8 cellular contexts compared by ENCODE assay signal in the genomic region with DNA sequence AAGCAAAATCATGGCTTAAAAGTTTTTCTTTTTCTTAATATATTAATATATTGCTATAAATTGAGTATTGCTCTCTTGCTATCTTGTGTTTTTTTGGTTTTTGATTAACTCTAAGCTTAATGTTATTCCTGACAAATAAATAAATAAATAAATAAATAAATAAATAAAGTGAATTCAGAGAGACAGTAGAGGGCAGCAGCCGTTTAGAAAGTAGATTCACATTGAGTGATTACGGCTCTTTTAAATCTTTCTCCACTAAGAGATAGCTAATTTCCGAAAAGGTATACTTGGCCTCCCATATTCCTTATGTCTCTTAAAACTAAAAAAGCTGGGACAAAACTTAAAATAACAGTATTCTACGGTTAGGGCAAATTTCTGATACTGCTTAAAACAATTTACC. TPM values are rescaled to one million over a fixed set of nuclear protein-coding genes. Genes with fewer than 3 reads are reported as not detected.
A peak's percentile ranks its signal among the peaks of the same experiment; 100 is the strongest.
DNase-seq lines count a peak whose midpoint lies in the region; ATAC-seq, FAIRE-seq and TF ChIP-seq lines count a peak whose summit lies in the region.

No MANE protein-coding gene starts in this region.

- H4K20me1 ChIP-seq in H1 (replicated peaks in 1 of 2; ENCODE audit: control insufficient read depth in 1 of 2, insufficient read depth in 2 of 2, low read length in 2 of 2) = peaks cover 7 to 8% of the 10 kb centered on the region in 2 experiments

- no peak overlapping the region for H4K91ac ChIP-seq in H1 (replicated peaks; ENCODE audit: insufficient read length, low read length)

- CTCF ChIA-PET in H1 (lab: Charles Lee; ENCODE audit: partially characterized antibody) = interaction anchor here (0.6 to 2.8 kb wide), 23 partner anchors 9 to 332 kb away, joined by 3 to 19 read pairs (median 4); no protein-coding TSS in a partner anchor

- peak; percentile 38 to 47 for TF ChIP-seq RAD21 in H1 (IDR thresholded peaks at IDR 0.05 in 1 of 2, conservative IDR thresholded peaks at IDR 0.05 in 1 of 2; ENCODE audit: low read depth in 2 of 2, low read length in 2 of 2)

- no peak overlapping the region for H3K27ac ChIP-seq in H1 (ENCODE audit: low read depth, low read length)

- H2BK12ac ChIP-seq in H1 (ENCODE audit: low read depth, low read length) = no peak overlapping the region

- no peak overlapping the region for H4K5ac ChIP-seq in H1 (ENCODE audit: insufficient read length, low read depth, low read length)

- H2AFZ ChIP-seq in H1 (ENCODE audit: low read length) = no peak overlapping the region

- no peak overlapping the region for H2BK15ac ChIP-seq in H1 (ENCODE audit: low read length)

- no peak overlapping the region for H3K9ac ChIP-seq in H1 (replicated peaks in 1 of 4; ENCODE audit: extremely low read depth in 1 of 4, low read depth in 3 of 4, low read length in 3 of 4)

- H3K27me3 ChIP-seq in H1 (replicated peaks in 1 of 4; ENCODE audit: control insufficient read depth in 3 of 4, extremely low read depth in 1 of 4, insufficient read depth in 3 of 4, low read length in 3 of 4) = no peaks in the 10 kb centered on the region

- H2AK5ac ChIP-seq in H1 (ENCODE audit: low read depth, low read length) = no peak overlapping the region

- no peak overlapping the region for H3K4ac ChIP-seq in H1 (replicated peaks; ENCODE audit: insufficient read length, low read depth, low read length)

- no peak overlapping the region for H3K23ac ChIP-seq in H1 (ENCODE audit: insufficient read length)

- no peaks in the 10 kb centered on the region for H3K23me2 ChIP-seq in H1 (ENCODE audit: low read depth, low read length)

- WGBS in H1 (ENCODE audit: extremely low coverage in 1 of 2, insufficient coverage in 1 of 2, insufficient read length in 1 of 2, insufficient replicate concordance in 2 of 2, low coverage in 1 of 2, low lambda C conversion rate in 2 of 2, missing lambda C conversion rate in 1 of 2), 2 experiments = 91% methylated on average over 4 of the region's 4 CpGs; no CpG with 5 or more reads in 1 of the 2 experiments
- 30 to 44% methylated on average over 4 of the region's 4 CpGs for WGBS in lower leg skin, 2 donors

- TF ChIP-seq EP300 in H1 (IDR thresholded peaks at IDR 0.05; ENCODE audit: borderline replicate concordance in 1 of 2, low read depth in 2 of 2, low read length in 2 of 2) = no peak

- H3K27ac Mint-ChIP-seq in osteocyte (ENCODE audit: unreplicated experiment) = no peak overlapping the region
- no peak overlapping the region for H3K27ac Mint-ChIP-seq in stimulated activated memory B cell treated with anti-CD40 and anti-IgM and Interleukin-4, amounts not matched to agents 10 μg/mL and 1 μg/mL and 100 μg/mL, for 72 hours

- no peaks in the 10 kb centered on the region for H3K9me3 Mint-ChIP-seq in osteocyte (ENCODE audit: unreplicated experiment)
- peaks cover under 1% of the 10 kb centered on the region for H3K9me3 Mint-ChIP-seq in stimulated activated memory B cell treated with anti-CD40 and anti-IgM and Interleukin-4, amounts not matched to agents 10 μg/mL and 1 μg/mL and 100 μg/mL, for 72 hours

- intact Hi-C loops in lower leg skin (cut with DNase I; ENCODE audit: low total_unique reads) = loop anchor here (5.0 kb wide), 1 partner anchor 330 kb away; no protein-coding TSS in a partner anchor

- TF ChIP-seq CTCF in H1 (IDR thresholded peaks at IDR 0.05; ENCODE audit: control extremely low read depth in 1 of 3, insufficient read depth in 1 of 3, low read depth in 1 of 3, low read length in 3 of 3) (no peak; a peak in 1 of 4 replicates), osteocyte (IDR thresholded peaks at IDR 0.05) (peak; percentile 62), lower leg skin (IDR thresholded peaks at IDR 0.05) (no peak)

- no peak overlapping the region for H3K4me2 ChIP-seq in H1 (ENCODE audit: insufficient read depth in 1 of 2, low read depth in 2 of 2, low read length in 2 of 2)

- POLR2A ChIA-PET in H1 (lab: Charles Lee; ENCODE audit: partially characterized antibody) = interaction anchor here (0.6 to 1.8 kb wide), 6 partner anchors 11 to 205 kb away, joined by 3 to 6 read pairs (median 4); no protein-coding TSS in a partner anchor

- H3K4me1 ChIP-seq in H1 (replicated peaks in 1 of 4; ENCODE audit: control insufficient read depth in 3 of 4, insufficient read depth in 4 of 4, low read length in 3 of 4) = no peaks in the 10 kb centered on the region

- no peak for FAIRE-seq in H1 (lab: Jason Lieb, UNC)

- peaks cover 3% of the 10 kb centered on the region; the same call in 1 of the 2 replicates for H3K79me1 ChIP-seq in H1 (ENCODE audit: low read depth, low read length)

- no peak overlapping the region for H2BK5ac ChIP-seq in H1 (ENCODE audit: low read depth, low read length)

- no peak overlapping the region for H3K4me3 Mint-ChIP-seq in osteocyte (ENCODE audit: unreplicated experiment)
- H3K4me3 Mint-ChIP-seq in stimulated activated memory B cell treated with anti-CD40 and anti-IgM and Interleukin-4, amounts not matched to agents 10 μg/mL and 1 μg/mL and 100 μg/mL, for 72 hours = no peak overlapping the region

- H3K18ac ChIP-seq in H1 (ENCODE audit: extremely low read depth, low read length) = no peak overlapping the region

- peaks cover 0 to 14% of the 10 kb centered on the region in 2 experiments; a peak in 1 of 4 replicates for H3K9me3 ChIP-seq in H1 (ENCODE audit: insufficient read depth in 2 of 2, low read depth in 1 of 2, low read length in 1 of 2)

- no peak overlapping the region for H3K56ac ChIP-seq in H1 (replicated peaks; ENCODE audit: insufficient read length, low read depth, low read length)

- H4K8ac ChIP-seq in H1 (ENCODE audit: extremely low read depth, insufficient read depth, low read length) = no peak overlapping the region

- no peak overlapping the region for H3K14ac ChIP-seq in H1 (ENCODE audit: insufficient read length)

- no peak for TF ChIP-seq POLR2A in H1 (IDR thresholded peaks at IDR 0.05; ENCODE audit: control extremely low read depth in 1 of 2, low read depth in 2 of 2, low read length in 2 of 2)
- no peak for TF ChIP-seq POLR2A in lower leg skin (IDR thresholded peaks at IDR 0.05)

- H3K4me3 ChIP-seq in H1 (ENCODE audit: extremely low read depth in 1 of 4, insufficient read depth in 2 of 4, low read depth in 3 of 4, low read length in 4 of 4) (no peak overlapping the region), lower leg skin (ENCODE audit: low read depth, poor library complexity, severe bottlenecking) (no peak overlapping the region)

- ATAC-seq in stimulated activated memory B cell treated with anti-CD40 and anti-IgM and Interleukin-4, amounts not matched to agents 10 μg/mL and 1 μg/mL and 100 μg/mL, for 72 hours = no peak

- H3K36me3 Mint-ChIP-seq in osteocyte (ENCODE audit: unreplicated experiment) = peaks cover 4% of the 10 kb centered on the region
- peaks cover 20% of the 10 kb centered on the region for H3K36me3 Mint-ChIP-seq in stimulated activated memory B cell treated with anti-CD40 and anti-IgM and Interleukin-4, amounts not matched to agents 10 μg/mL and 1 μg/mL and 100 μg/mL, for 72 hours

- peaks cover 0 to 48% of the 10 kb centered on the region in 2 experiments; a peak in 2 of 4 replicates for H3K79me2 ChIP-seq in H1 (ENCODE audit: control insufficient read depth in 1 of 2, insufficient read depth in 2 of 2, low read length in 2 of 2)

- DNase-seq in EH (ENCODE audit: low read depth) (peak; percentile 59), NCI-H2196 treated with DMSO at 0.1 percent for 48 hours (lab: John Stamatoyannopoulos, UW; ENCODE audit: unreplicated experiment) (peak; percentile 31), H1 (ENCODE audit: low read depth in 1 of 2, low spot score in 2 of 2) (no peak), osteocyte (ENCODE audit: extremely low spot score, unreplicated experiment) (no peak), islet precursor cell (no peak), lower leg skin (ENCODE audit: low spot score in 2 of 2) (no peak)
- DNase-seq in activated CD4-positive, alpha-beta T cell treated with anti-CD3 and anti-CD28 coated beads for 1 hour = no peak

- H2BK20ac ChIP-seq in H1 (ENCODE audit: low read length) = no peak overlapping the region

- H3K36me3 ChIP-seq in H1 (ENCODE audit: control insufficient read depth in 2 of 4, insufficient read depth in 4 of 4, low read length in 3 of 4) = peaks cover 3 to 42% (median 20%) of the 10 kb centered on the region in 4 experiments; a peak in 6 of 8 replicates

- H2BK120ac ChIP-seq in H1 (replicated peaks; ENCODE audit: low read depth, low read length) = no peak overlapping the region

- no peaks in the 10 kb centered on the region for H3K27me3 Mint-ChIP-seq in osteocyte (ENCODE audit: unreplicated experiment)
- H3K27me3 Mint-ChIP-seq in stimulated activated memory B cell treated with anti-CD40 and anti-IgM and Interleukin-4, amounts not matched to agents 10 μg/mL and 1 μg/mL and 100 μg/mL, for 72 hours = no peaks in the 10 kb centered on the region

- peaks cover 1% of the 10 kb centered on the region for H3K4me1 Mint-ChIP-seq in osteocyte (ENCODE audit: unreplicated experiment)
- H3K4me1 Mint-ChIP-seq in stimulated activated memory B cell treated with anti-CD40 and anti-IgM and Interleukin-4, amounts not matched to agents 10 μg/mL and 1 μg/mL and 100 μg/mL, for 72 hours = no peaks in the 10 kb centered on the region

TF ChIP-seq in H1, 55 proteins besides CTCF, POLR2A, EP300 and RAD21 (continues in another document):
- TF ChIP-seq CBX8 (IDR thresholded peaks at IDR 0.05; ENCODE audit: borderline replicate concordance, low read depth, low read length) (no peak), GABPA (IDR thresholded peaks at IDR 0.05; ENCODE audit: borderline replicate concordance, insufficient read depth, low read length) (no peak), SIRT6 (IDR thresholded peaks at IDR 0.05; ENCODE audit: low read length) (no peak), NRF1 (IDR thresholded peaks at IDR 0.05; ENCODE audit: low read depth, low read length) (no peak), SP1 (IDR thresholded peaks at IDR 0.05; ENCODE audit: low read depth, low read length) (no peak), PHF8 (conservative IDR thresholded peaks at IDR 0.05; ENCODE audit: low read depth, low read length) (no peak), JUND (IDR thresholded peaks at IDR 0.05; ENCODE audit: low read length) (no peak), ASH2L (IDR thresholded peaks at IDR 0.05; ENCODE audit: low read length) (no peak), KDM4A (IDR thresholded peaks at IDR 0.05; ENCODE audit: low read depth, low read length, severe bottlenecking) (no peak), RXRA (IDR thresholded peaks at IDR 0.05; ENCODE audit: insufficient read depth, low read depth, low read length) (no peak)

RNA-seq across cellular contexts. Expression of a gene that starts 34.3 kb away (rescaled TPM):
- 204 and 228 TPM in 2 replicates for total RNA-seq in H1 (2021; fragmentation: NEBNext Ultra II Directional; extraction: Animal tissue kit (Norgen Biotek cat#: 25700))
- 31.8 and 64.1 TPM in 2 replicates for polyA plus RNA-seq in H1 (2011; rRNA removed)
- 85.5 TPM for polyA plus RNA-seq in H1 (2011; cell fraction: cytosol; rRNA removed)
- polyA plus RNA-seq in H1 (2011; cell fraction: nucleus; rRNA removed) = 32.0 TPM
- 105 to 229 TPM (median 123 TPM) in 4 replicates for polyA plus RNA-seq in H1 (2012, experiment 1 of 2)
- 11.7 TPM for polyA plus RNA-seq in H1 (2012, experiment 2 of 2)
- polyA plus RNA-seq in H1 (2013, experiment 1 of 2) = 117 TPM
- polyA plus RNA-seq in H1 (2013, experiment 2 of 2) = 125 TPM
- polyA minus RNA-seq in H1 (2011; rRNA and poly(A)+ RNA removed) = 88.6 and 131 TPM in 2 replicates
- polyA minus RNA-seq in H1 (2011; cell fraction: cytosol; rRNA and poly(A)+ RNA removed) = 84.8 TPM
- polyA minus RNA-seq in H1 (2011; cell fraction: nucleus; rRNA and poly(A)+ RNA removed) = 88.8 TPM
- 27.0 and 28.7 TPM in 2 replicates for total RNA-seq in osteocyte
- 10 to 100 TPM; 10.6 to 11.9 (median 11.5) TPM for total RNA-seq in lower leg skin

Comparison
In these comparisons a context has a peak if more than half of its experiments do, and no peak if none do; other contexts are left out.
1. DNase-seq: peak in EH (single experiment) and NCI-H2196 treated with DMSO at 0.1 percent for 48 hours (single experiment); none in H1 (0 of 2), osteocyte (single experiment), islet precursor cell (single experiment), lower leg skin (0 of 2) and activated CD4-positive, alpha-beta T cell treated with anti-CD3 and anti-CD28 coated beads for 1 hour (single experiment).